In genomic region chr2:148650881-148651280, GRCh38 we compare ENCODE assay signal across 26 cellular contexts. TPM values are rescaled to one million over a fixed set of nuclear protein-coding genes. Genes with fewer than 3 reads are reported as not detected.
DNase-seq lines count a peak whose midpoint lies in the region; ATAC-seq and TF ChIP-seq lines count a peak whose summit lies in the region.
"Had no signal": no experiment of that assay in that cellular context is flagged by ENCODE, and none has a peak within 500 bp of the region (broad histone marks: within the 10 kb centered on the region; RNA-seq: fewer than 3 reads in every experiment).

No MANE protein-coding gene starts in this region.

- no peak overlapping the region for H2AFZ ChIP-seq in DND-41 (ENCODE audit: low read depth, low read length)
- H2AFZ ChIP-seq in OCI-LY7 (ENCODE audit: low read length): no peak overlapping the region
- H2AFZ ChIP-seq: GM23338 had no signal

- H3K4me3 ChIP-seq in DND-41 (ENCODE audit: low read depth in 1 of 2, low read length in 2 of 2) (no peak overlapping the region), OCI-LY7 (ENCODE audit: low read depth, low read length, poor library complexity, severe bottlenecking) (no peak overlapping the region), Caco-2 (ENCODE audit: low read depth, low read length) (no peak overlapping the region)
- H3K4me3 ChIP-seq: ascending aorta; BLaER1 treated with 17β-estradiol and CSF1 and Interleukin-3, amounts not matched to agents 10 nM and 100 nM; GM23338; SJSA1; tibial nerve had no signal

- POLR2A ChIA-PET in T-cell (lab: Charles Lee) (no interaction called here), OCI-LY7 (lab: Charles Lee) (no interaction called here), Caco-2 (lab: Charles Lee) (no interaction called here)

- peak overlapping the region; percentile 50 for H3K27ac Mint-ChIP-seq in activated naive CD4-positive, alpha-beta T cell treated with anti-CD3 and anti-CD28 coated beads for 36 hours
- H3K27ac Mint-ChIP-seq in T-cell: no peak overlapping the region
- peak overlapping the region; percentile 5 for H3K27ac Mint-ChIP-seq in nephron progenitor cell
- H3K27ac Mint-ChIP-seq in Caco-2 (ENCODE audit: unreplicated experiment): no peak overlapping the region
- H3K27ac Mint-ChIP-seq: activated CD4-positive, alpha-beta T cell treated with anti-CD3 and anti-CD28 coated beads, Interleukin-2, amount 10 ng/mL, durations not matched to agents 7 days and 5 days; GM23338; T-helper 1 cell treated with Interleukin-12 subunit alpha and Interleukin-12 subunit beta and Interleukin-4 antibody, amounts not matched to agents 30 μg/mL and 1 μg/mL, for 36 hours had no signal

- H3K9me3 Mint-ChIP-seq in activated naive CD4-positive, alpha-beta T cell treated with anti-CD3 and anti-CD28 coated beads for 36 hours: no peaks in the 10 kb centered on the region
- H3K9me3 Mint-ChIP-seq in T-cell (no peaks in the 10 kb centered on the region), nephron progenitor cell (no peaks in the 10 kb centered on the region), Caco-2 (ENCODE audit: unreplicated experiment) (no peaks in the 10 kb centered on the region)
- H3K9me3 Mint-ChIP-seq: activated CD4-positive, alpha-beta T cell treated with anti-CD3 and anti-CD28 coated beads, Interleukin-2, amount 10 ng/mL, durations not matched to agents 7 days and 5 days; GM23338; neural crest cell; T-helper 1 cell treated with Interleukin-12 subunit alpha and Interleukin-12 subunit beta and Interleukin-4 antibody, amounts not matched to agents 30 μg/mL and 1 μg/mL, for 36 hours had no signal

- H3K9me3 ChIP-seq in DND-41 (ENCODE audit: insufficient read depth, low read length, severe bottlenecking) (no peaks in the 10 kb centered on the region), OCI-LY7 (ENCODE audit: low read length) (no peaks in the 10 kb centered on the region), Caco-2 (no peaks in the 10 kb centered on the region)
- H3K9me3 ChIP-seq: ascending aorta; BLaER1 treated with 17β-estradiol and CSF1 and Interleukin-3, amounts not matched to agents 10 nM and 100 nM; SJSA1; tibial nerve had no signal

- no peak overlapping the region for H3K9ac ChIP-seq in DND-41 (ENCODE audit: low read depth, low read length)
- H3K9ac ChIP-seq: BLaER1 treated with 17β-estradiol and CSF1 and Interleukin-3, amounts not matched to agents 10 nM and 100 nM had no signal

- H3K79me2 ChIP-seq in DND-41 (ENCODE audit: insufficient read depth, low read length) (peaks cover 100% of the 10 kb centered on the region), OCI-LY7 (ENCODE audit: insufficient read depth, low read depth, low read length) (peaks cover 100% of the 10 kb centered on the region)

- H3K27ac ChIP-seq in DND-41 (ENCODE audit: low read length) (no peak overlapping the region), OCI-LY7 (ENCODE audit: low read depth, low read length, poor library complexity, severe bottlenecking) (no peak overlapping the region)
- H3K27ac ChIP-seq: ascending aorta; BLaER1 treated with 17β-estradiol and CSF1 and Interleukin-3, amounts not matched to agents 10 nM and 100 nM; SJSA1; tibial nerve had no signal

- H3K36me3 Mint-ChIP-seq in activated naive CD4-positive, alpha-beta T cell treated with anti-CD3 and anti-CD28 coated beads for 36 hours (ENCODE audit: low read depth): peaks cover 2% of the 10 kb centered on the region
- H3K36me3 Mint-ChIP-seq in T-cell (peaks cover 11% of the 10 kb centered on the region), nephron progenitor cell (ENCODE audit: low read depth) (peaks cover 18% of the 10 kb centered on the region), Caco-2 (ENCODE audit: insufficient read depth, unreplicated experiment) (peaks cover 3% of the 10 kb centered on the region)

- ATAC-seq in DND-41 (ENCODE audit: insufficient read depth, low read depth) (no peak), T-cell (replicated peaks in 1 of 4) (no peak)
- ATAC-seq: GM23338 had no signal

- H3K36me3 ChIP-seq in DND-41 (ENCODE audit: insufficient read depth, low read length) (no peaks in the 10 kb centered on the region), OCI-LY7 (ENCODE audit: insufficient read depth, low read length) (no peaks in the 10 kb centered on the region), Caco-2 (ENCODE audit: control insufficient read depth, insufficient read depth, low read length) (no peaks in the 10 kb centered on the region)
- H3K36me3 ChIP-seq: ascending aorta, SJSA1, tibial nerve had no signal

- CTCF ChIA-PET in activated naive CD4-positive, alpha-beta T cell treated with anti-CD3 and anti-CD28 coated beads for 36 hours (lab: Charles Lee): no interaction called here
- CTCF ChIA-PET in T-cell (lab: Charles Lee) (no interaction called here), OCI-LY7 (lab: Charles Lee; ENCODE audit: unreplicated experiment) (no interaction called here), Caco-2 (lab: Charles Lee) (no interaction called here)

- no peaks in the 10 kb centered on the region for H3K9me2 ChIP-seq in OCI-LY7 (ENCODE audit: insufficient read depth, low read length)

- H3K27me3 ChIP-seq in DND-41 (ENCODE audit: insufficient read depth, low read length, poor library complexity) (no peaks in the 10 kb centered on the region), Caco-2 (replicated peaks; ENCODE audit: control insufficient read depth, insufficient read depth, low read length) (no peaks in the 10 kb centered on the region)
- H3K27me3 ChIP-seq: ascending aorta; BLaER1 treated with 17β-estradiol and CSF1 and Interleukin-3, amounts not matched to agents 10 nM and 100 nM; SJSA1; tibial nerve had no signal

- BruUV-seq in OCI-LY7 (replicated peaks; lab: Mats Ljungman, UMichigan) (no TSS peak), Caco-2 (replicated peaks; lab: Mats Ljungman, UMichigan) (no TSS peak)

- H3K27me3 Mint-ChIP-seq in activated naive CD4-positive, alpha-beta T cell treated with anti-CD3 and anti-CD28 coated beads for 36 hours (ENCODE audit: low read depth): no peaks in the 10 kb centered on the region
- H3K27me3 Mint-ChIP-seq in T-cell (no peaks in the 10 kb centered on the region), nephron progenitor cell (ENCODE audit: low read depth, poor library complexity) (no peaks in the 10 kb centered on the region), Caco-2 (ENCODE audit: insufficient read depth, unreplicated experiment) (no peaks in the 10 kb centered on the region)
- H3K27me3 Mint-ChIP-seq: activated CD4-positive, alpha-beta T cell treated with anti-CD3 and anti-CD28 coated beads, Interleukin-2, amount 10 ng/mL, durations not matched to agents 7 days and 5 days had no signal

- H3K4me1 ChIP-seq in DND-41 (ENCODE audit: insufficient read depth, low read length) (peaks cover 24% of the 10 kb centered on the region), OCI-LY7 (ENCODE audit: insufficient read depth, low read length, poor library complexity, severe bottlenecking) (peaks cover 12% of the 10 kb centered on the region), Caco-2 (no peaks in the 10 kb centered on the region)
- H3K4me1 ChIP-seq: SJSA1 had no signal

- DNase-seq in activated naive CD4-positive, alpha-beta T cell treated with anti-CD3 and anti-CD28 coated beads for 36 hours: no peak
- no peak for DNase-seq in activated naive CD4-positive, alpha-beta T cell (lab: John Stamatoyannopoulos, UW)
- DNase-seq in DND-41: no peak
- DNase-seq in T-cell: no peak
- DNase-seq in nephron progenitor cell: no peak
- DNase-seq in OCI-LY7 (ENCODE audit: low spot score): no peak
- DNase-seq in Caco-2: no peak
- DNase-seq in T-helper 1 cell: no peak
- DNase-seq: activated CD4-positive, alpha-beta T cell treated with anti-CD3 and anti-CD28 coated beads, Interleukin-2, amount 10 ng/mL, durations not matched to agents 7 days and 5 days; activated CD8-positive, alpha-beta memory T cell treated with anti-CD3 and anti-CD28 coated beads, Interleukin-2, amount 50 U/mL, for 48 hours; central memory CD4-positive, alpha-beta T cell; dermis blood vessel endothelial cell; islet precursor cell; Kasumi-1; midbrain; NCI-H187; NCI-H526 treated with DMSO at 0.1 percent for 48 hours; posterior cingulate gyrus; stimulated activated CD4-positive, alpha-beta T cell treated with anti-CD3 and anti-CD28 coated beads, Interleukin-15, amount 100 ng/mL, for 24 hours had no signal

- TF ChIP-seq CTCF in DND-41 (IDR thresholded peaks at IDR 0.05; ENCODE audit: borderline replicate concordance, extremely low read depth, low read length, poor library complexity, severe bottlenecking) (no peak), nephron progenitor cell (IDR thresholded peaks at IDR 0.05) (no peak), OCI-LY7 (conservative IDR thresholded peaks at IDR 0.05; ENCODE audit: low read length) (no peak), Caco-2 (IDR thresholded peaks at IDR 0.05; ENCODE audit: insufficient read depth in 1 of 2, low read depth in 1 of 2, low read length in 1 of 2, severe bottlenecking in 1 of 2, unreplicated experiment in 1 of 2) (no peak)

- intact Hi-C loops in activated naive CD4-positive, alpha-beta T cell treated with anti-CD3 and anti-CD28 coated beads for 36 hours (cut with micrococcal nuclease): loop anchor here (1.0 to 5.0 kb wide), 2 partner anchors 8 to 96 kb away; no protein-coding TSS in a partner anchor
- intact Hi-C loops in OCI-LY7 (cut with micrococcal nuclease; ENCODE audit: unreplicated experiment) (loop anchor here (10.0 kb wide), 1 partner anchor 514 kb away; no protein-coding TSS in a partner anchor), Caco-2 (cut with micrococcal nuclease; ENCODE audit: unreplicated experiment) (no loop called here)

- H4K20me1 ChIP-seq in DND-41 (ENCODE audit: insufficient read depth, low read length): peaks cover 87% of the 10 kb centered on the region
- peaks cover 47% of the 10 kb centered on the region for H4K20me1 ChIP-seq in OCI-LY7 (ENCODE audit: insufficient read depth, low read length)

- H3K4me1 Mint-ChIP-seq in activated naive CD4-positive, alpha-beta T cell treated with anti-CD3 and anti-CD28 coated beads for 36 hours (ENCODE audit: low read depth): peaks cover 80% of the 10 kb centered on the region
- peaks cover 84 to 87% (median 85%) of the 10 kb centered on the region in 3 donors for H3K4me1 Mint-ChIP-seq in T-cell
- H3K4me1 Mint-ChIP-seq in nephron progenitor cell: peaks cover 42% of the 10 kb centered on the region
- peaks cover 37% of the 10 kb centered on the region for H3K4me1 Mint-ChIP-seq in Caco-2 (ENCODE audit: low read depth, unreplicated experiment)

- no peak overlapping the region for H3K4me3 Mint-ChIP-seq in activated naive CD4-positive, alpha-beta T cell treated with anti-CD3 and anti-CD28 coated beads for 36 hours
- H3K4me3 Mint-ChIP-seq in T-cell: peak overlapping the region in 2 of 3 donors; percentile 4 to 38
- no peak overlapping the region for H3K4me3 Mint-ChIP-seq in nephron progenitor cell
- H3K4me3 Mint-ChIP-seq in Caco-2 (ENCODE audit: unreplicated experiment): no peak overlapping the region
- H3K4me3 Mint-ChIP-seq: activated CD4-positive, alpha-beta T cell treated with anti-CD3 and anti-CD28 coated beads, Interleukin-2, amount 10 ng/mL, durations not matched to agents 7 days and 5 days; GM23338; neural crest cell; T-helper 1 cell treated with Interleukin-12 subunit alpha and Interleukin-12 subunit beta and Interleukin-4 antibody, amounts not matched to agents 30 μg/mL and 1 μg/mL, for 36 hours had no signal

- H3K4me2 ChIP-seq in DND-41 (ENCODE audit: insufficient read depth, low read length) (peak overlapping the region; percentile 3; the same call in 1 of the 2 replicates), OCI-LY7 (ENCODE audit: low read length) (no peak overlapping the region)
- H3K4me2 ChIP-seq: BLaER1 treated with 17β-estradiol and CSF1 and Interleukin-3, amounts not matched to agents 10 nM and 100 nM; GM23338 had no signal

RNA-seq across cellular contexts. Expression of gene EPC2, which starts 6.3 kb away (rescaled TPM):
- 10 to 100 TPM; 22.8 to 24.0 TPM for total RNA-seq in activated naive CD4-positive, alpha-beta T cell treated with anti-CD3 and anti-CD28 coated beads for 36 hours
- total RNA-seq in T-cell: 10 to 100 TPM; 54.3 to 84.3 (median 66.9) TPM
- total RNA-seq in OCI-LY7 (2014; rRNA removed; shearing (Covaris generic)): 12.8 and 14.9 TPM in 2 replicates
- total RNA-seq in OCI-LY7 (2022): 26.3 and 30.8 TPM in 2 replicates
- total RNA-seq in Caco-2 (2022): 27.7 and 32.0 TPM in 2 replicates

Comparison
In these comparisons a context has a peak if more than half of its experiments do, and no peak if none do; other contexts are left out.
1. H3K27ac Mint-ChIP-seq: peak in activated naive CD4-positive, alpha-beta T cell treated with anti-CD3 and anti-CD28 coated beads for 36 hours (single experiment) and nephron progenitor cell (single experiment); none in T-cell (0 of 2) and Caco-2 (single experiment).
2. H3K4me3 Mint-ChIP-seq: peak in T-cell (2 of 3); none in activated naive CD4-positive, alpha-beta T cell treated with anti-CD3 and anti-CD28 coated beads for 36 hours (single experiment), nephron progenitor cell (single experiment) and Caco-2 (single experiment).